Comparison of ENCODE assay signal across 16 cellular contexts in genomic region chr3:152175576-152175883, GRCh38.
A peak's percentile ranks its signal among the peaks of the same experiment; 100 is the strongest.
DNase-seq lines count a peak whose midpoint lies in the region; ATAC-seq, FAIRE-seq and TF ChIP-seq lines count a peak whose summit lies in the region.
"Had no signal": no experiment of that assay in that cellular context is flagged by ENCODE, and none has a peak within 500 bp of the region (broad histone marks: within the 10 kb centered on the region; RNA-seq: fewer than 3 reads in every experiment).

No MANE protein-coding gene starts in this region.

- peak; percentile 24 for DNase-seq in AG08396 (ENCODE audit: low spot score)
- peak; percentile 92 for DNase-seq in HT1080 (ENCODE audit: low read depth)
- peak; percentile 90 for DNase-seq in astrocyte of the spinal cord (ENCODE audit: low read depth, low spot score)
- peak; percentile 4 for DNase-seq in keratinocyte (ENCODE audit: low read depth, low spot score)
- no peak for DNase-seq in sigmoid colon
- no peak for DNase-seq in Kasumi-1 (lab: John Stamatoyannopoulos, UW)
- no peak for DNase-seq in GM20000 (ENCODE audit: low spot score)
- DNase-seq in stimulated activated naive CD8-positive, alpha-beta T cell treated with anti-CD3 and anti-CD28 coated beads, Interleukin-15, amount 100 ng/mL, for 72 hours: no peak
- DNase-seq: activated CD4-positive, alpha-beta T cell treated with anti-CD3 and anti-CD28 coated beads, Interleukin-2, amount 50 U/mL, for 4 hours; activated effector memory CD4-positive, alpha-beta T cell treated with Interleukin-2 at 50 U/mL for 16 hours; KBM-7; left ventricle myocardium superior; NCI-H2081; T-helper 17 cell had no signal

- H3K27me3 ChIP-seq in keratinocyte (ENCODE audit: control insufficient read depth, extremely low read depth, insufficient read depth, low read length) (no peaks in the 10 kb centered on the region), sigmoid colon (no peaks in the 10 kb centered on the region)

- H3K9me3 Mint-ChIP-seq in stimulated activated naive CD8-positive, alpha-beta T cell treated with anti-CD3 and anti-CD28 coated beads, Interleukin-15, amount 100 ng/mL, for 72 hours: no peaks in the 10 kb centered on the region

- peaks cover 15% of the 10 kb centered on the region for H3K4me1 ChIP-seq in keratinocyte (ENCODE audit: control insufficient read depth, extremely low read depth, insufficient read depth, low read length)
- peaks cover 0 to 18% (median 7%) of the 10 kb centered on the region in 4 donors for H3K4me1 ChIP-seq in sigmoid colon

- H3K27ac ChIP-seq in keratinocyte (ENCODE audit: control insufficient read depth, insufficient read depth, low read length): no peak overlapping the region
- no peak overlapping the region for H3K27ac ChIP-seq in sigmoid colon
- H3K27ac ChIP-seq: C4-2B had no signal

- no peak overlapping the region for H2AFZ ChIP-seq in keratinocyte (ENCODE audit: control insufficient read depth, low read length)

- no peak for TF ChIP-seq POLR2A in sigmoid colon (IDR thresholded peaks at IDR 0.05)

- peaks cover 16% of the 10 kb centered on the region for H3K27me3 Mint-ChIP-seq in stimulated activated naive CD8-positive, alpha-beta T cell treated with anti-CD3 and anti-CD28 coated beads, Interleukin-15, amount 100 ng/mL, for 72 hours
- H3K27me3 Mint-ChIP-seq: T-helper 17 cell had no signal

- whole genome bisulfite sequencing in sigmoid colon, 2 donors: 91 to 93% methylated on average over 1 of the region's 1 CpG

- no peak overlapping the region for H3K4me3 Mint-ChIP-seq in stimulated activated naive CD8-positive, alpha-beta T cell treated with anti-CD3 and anti-CD28 coated beads, Interleukin-15, amount 100 ng/mL, for 72 hours
- H3K4me3 Mint-ChIP-seq: T-helper 17 cell had no signal

- in situ Hi-C loops in astrocyte of the spinal cord (cut with HindIII; ENCODE audit: low sequenced_read_pairs): no loop called here

- H3K36me3 ChIP-seq in keratinocyte (ENCODE audit: control insufficient read depth in 2 of 2, extremely low read depth in 1 of 2, insufficient read depth in 2 of 2, low read length in 2 of 2): no peaks in the 10 kb centered on the region
- H3K36me3 ChIP-seq in sigmoid colon: no peaks in the 10 kb centered on the region

- H4K20me1 ChIP-seq in keratinocyte (ENCODE audit: control insufficient read depth, extremely low read depth, insufficient read depth, low read length): no peaks in the 10 kb centered on the region

- H3K4me3 ChIP-seq in astrocyte of the spinal cord (ENCODE audit: low read depth, low read length) (no peak overlapping the region), keratinocyte (ENCODE audit: control insufficient read depth in 2 of 3, extremely low read depth in 1 of 3, insufficient read depth in 2 of 3, low read depth in 1 of 3, low read length in 3 of 3) (no peak overlapping the region), sigmoid colon (no peak overlapping the region)

- dilution Hi-C loops in keratinocyte (cut with MboI; ENCODE audit: extremely low pct_ligation_motif_present, low sequenced_read_pairs): no loop called here

- no peak for TF ChIP-seq EP300 in sigmoid colon (IDR thresholded peaks at IDR 0.05)

- H3K4me1 Mint-ChIP-seq in stimulated activated naive CD8-positive, alpha-beta T cell treated with anti-CD3 and anti-CD28 coated beads, Interleukin-15, amount 100 ng/mL, for 72 hours: peaks cover 31% of the 10 kb centered on the region

- TF ChIP-seq CTCF in astrocyte of the spinal cord (IDR thresholded peaks at IDR 0.05; ENCODE audit: low read depth, low read length) (no peak), keratinocyte (optimal IDR thresholded peaks at IDR 0.05 in 1 of 3, IDR thresholded peaks at IDR 0.05 in 1 of 3, conservative IDR thresholded peaks at IDR 0.05 in 1 of 3; ENCODE audit: extremely low read depth in 1 of 3, insufficient read depth in 2 of 3, low read length in 3 of 3) (no peak), sigmoid colon (IDR thresholded peaks at IDR 0.05) (no peak), GM20000 (IDR thresholded peaks at IDR 0.05; ENCODE audit: extremely low read depth, missing control alignments) (no peak)

- peak; percentile 79 for FAIRE-seq in keratinocyte (lab: Jason Lieb, UNC)
- FAIRE-seq: colon had no signal

- H3K4me2 ChIP-seq in keratinocyte (ENCODE audit: control insufficient read depth, extremely low read depth, insufficient read depth, low read depth, low read length): peak overlapping the region; percentile 30

- ATAC-seq in stimulated activated naive CD8-positive, alpha-beta T cell treated with anti-CD3 and anti-CD28 coated beads, Interleukin-15, amount 100 ng/mL, for 72 hours: no peak
- ATAC-seq: left ventricle myocardium superior, T-helper 17 cell had no signal

- no peaks in the 10 kb centered on the region for H3K79me2 ChIP-seq in keratinocyte (ENCODE audit: control insufficient read depth, insufficient read depth, low read length)

- intact Hi-C loops in sigmoid colon (cut with DNase I): no loop called here

- H3K9ac ChIP-seq in keratinocyte (ENCODE audit: control insufficient read depth, extremely low read depth, insufficient read depth, low read length): no peak overlapping the region

- H3K9me3 ChIP-seq in keratinocyte (ENCODE audit: control insufficient read depth, low read depth, low read length): no peaks in the 10 kb centered on the region
- H3K9me3 ChIP-seq in sigmoid colon: no peaks in the 10 kb centered on the region

- no peaks in the 10 kb centered on the region for H3K9me1 ChIP-seq in keratinocyte (ENCODE audit: control insufficient read depth, extremely low read depth, insufficient read depth, low read length)

- no peak overlapping the region for H3K27ac Mint-ChIP-seq in stimulated activated naive CD8-positive, alpha-beta T cell treated with anti-CD3 and anti-CD28 coated beads, Interleukin-15, amount 100 ng/mL, for 72 hours
- H3K27ac Mint-ChIP-seq: T-helper 17 cell had no signal

Comparison
In these comparisons a context has a peak if more than half of its experiments do, and no peak if none do; other contexts are left out.
1. DNase-seq: peak in AG08396 (single experiment), HT1080 (single experiment), astrocyte of the spinal cord (single experiment) and keratinocyte (single experiment); none in sigmoid colon (single experiment), Kasumi-1 (0 of 2), GM20000 (single experiment) and stimulated activated naive CD8-positive, alpha-beta T cell treated with anti-CD3 and anti-CD28 coated beads, Interleukin-15, amount 100 ng/mL, for 72 hours (0 of 2).